In the genomic region with DNA sequence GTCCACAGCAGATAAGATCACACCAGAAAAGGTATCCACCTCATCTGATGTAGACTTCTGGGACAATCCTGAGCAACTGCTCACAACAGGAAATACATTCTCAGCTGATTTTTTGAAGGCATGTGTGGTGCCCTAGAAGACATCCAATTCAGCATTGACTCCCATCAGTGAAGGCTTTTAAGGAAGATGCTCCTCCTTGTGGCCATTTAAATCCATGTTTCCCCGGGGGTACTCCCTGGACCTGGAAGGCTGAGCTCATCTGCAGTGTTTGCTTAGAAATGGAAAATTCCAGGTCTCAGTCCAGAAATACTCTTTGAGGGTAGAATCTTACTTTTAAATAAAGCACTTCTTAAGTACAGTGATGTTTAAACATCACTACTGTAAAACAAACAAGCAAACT, we compare ENCODE assay signal across 15 cellular contexts.
DNase-seq lines count a peak whose midpoint lies in the region; ATAC-seq and TF ChIP-seq lines count a peak whose summit lies in the region.
"Had no signal": no experiment of that assay in that cellular context is flagged by ENCODE, and none has a peak within 500 bp of the region (broad histone marks: within the 10 kb centered on the region; RNA-seq: fewer than 3 reads in every experiment).

No MANE protein-coding gene starts in this region.

- H3K4me1 ChIP-seq in DND-41 (ENCODE audit: insufficient read depth, low read length) (no peaks in the 10 kb centered on the region), KMS-11 (ENCODE audit: low read depth, poor library complexity, severe bottlenecking) (peaks cover 29% of the 10 kb centered on the region), mesenchymal stem cell (ENCODE audit: control insufficient read depth, insufficient read depth, low read depth, low read length) (peaks cover 10% of the 10 kb centered on the region)
- H3K4me1 ChIP-seq: prostate gland had no signal

- H3K9me3 ChIP-seq in DND-41 (ENCODE audit: insufficient read depth, low read length, severe bottlenecking), result no peaks in the 10 kb centered on the region
- no peaks in the 10 kb centered on the region for H3K9me3 ChIP-seq in mesenchymal stem cell (ENCODE audit: control insufficient read depth, low read length)
- H3K9me3 ChIP-seq: prostate gland, thyroid gland had no signal

- H3K79me2 ChIP-seq in DND-41 (ENCODE audit: insufficient read depth, low read length), result no peaks in the 10 kb centered on the region
- no peaks in the 10 kb centered on the region for H3K79me2 ChIP-seq in KMS-11 (ENCODE audit: insufficient read depth, low read depth)

- H3K14ac ChIP-seq in mesenchymal stem cell (ENCODE audit: low read length in 2 of 2), result no peak overlapping the region

- H3K36me3 ChIP-seq in DND-41 (ENCODE audit: insufficient read depth, low read length) (no peaks in the 10 kb centered on the region), KMS-11 (ENCODE audit: insufficient read depth) (no peaks in the 10 kb centered on the region), mesenchymal stem cell (ENCODE audit: control insufficient read depth in 1 of 2, insufficient read depth in 2 of 2, low read depth in 1 of 2, low read length in 2 of 2) (no peaks in the 10 kb centered on the region)
- H3K36me3 ChIP-seq: prostate gland, thyroid gland had no signal

- 0% methylated on average over 1 of the region's 1 CpG for WGBS in mesenchymal stem cell

- H3K23ac ChIP-seq in mesenchymal stem cell (ENCODE audit: low read length in 2 of 2), result no peak overlapping the region

- TF ChIP-seq CTCF in DND-41 (IDR thresholded peaks at IDR 0.05; ENCODE audit: borderline replicate concordance, extremely low read depth, low read length, poor library complexity, severe bottlenecking) (peak; percentile 19), KMS-11 (conservative IDR thresholded peaks at IDR 0.05; ENCODE audit: low read depth, low read length) (0 out of 2 replicates have a peak, but pooled peaks have one; percentile 10)

- H2AFZ ChIP-seq in DND-41 (ENCODE audit: low read depth, low read length) (no peak overlapping the region), KMS-11 (ENCODE audit: low read depth) (no peak overlapping the region), mesenchymal stem cell (ENCODE audit: low read depth, low read length) (no peak overlapping the region)

- ATAC-seq in DND-41 (ENCODE audit: insufficient read depth, low read depth), result no peak
- no peak for ATAC-seq in HG02763 (IDR thresholded peaks at IDR 0.05; ENCODE audit: unreplicated experiment)

- DNase-seq in DND-41 (no peak), dermis blood vessel endothelial cell (peak; percentile 40), mesenchymal stem cell (peak; percentile 16), COR-L47 (lab: John Stamatoyannopoulos, UW) (no peak), CD1c-positive myeloid dendritic cell (ENCODE audit: extremely low spot score) (no peak)
- no peak for DNase-seq in activated CD4-positive, alpha-beta T cell treated with anti-CD3 and anti-CD28 coated beads for 1 hour
- DNase-seq: activated gamma-delta T cell; aorta; CD4-positive, CD25-positive, alpha-beta regulatory T cell; NCI-H1105 treated with DMSO at 0.1 percent for 48 hours; stimulated activated CD4-positive, alpha-beta T cell treated with anti-CD3 and anti-CD28 coated beads, Interleukin-1b, Interleukin-23, amount 100 ng/mL, for 48 hours; thyroid gland had no signal

- no peaks in the 10 kb centered on the region for H3K79me1 ChIP-seq in mesenchymal stem cell (replicated peaks; ENCODE audit: low read length, poor library complexity, severe bottlenecking)

- no peak overlapping the region for H3K18ac ChIP-seq in mesenchymal stem cell (ENCODE audit: low read depth in 1 of 2, low read length in 2 of 2)

- H3K9ac ChIP-seq in DND-41 (ENCODE audit: low read depth, low read length) (no peak overlapping the region), KMS-11 (no peak overlapping the region), mesenchymal stem cell (ENCODE audit: low read length) (peak overlapping the region; percentile 15)

- H3K27ac ChIP-seq in DND-41 (ENCODE audit: low read length) (no peak overlapping the region), KMS-11 (no peak overlapping the region), mesenchymal stem cell (ENCODE audit: low read length, poor library complexity, severe bottlenecking) (no peak overlapping the region)
- H3K27ac ChIP-seq: prostate gland, thyroid gland had no signal

- H3K4me3 ChIP-seq in DND-41 (ENCODE audit: low read depth in 1 of 2, low read length in 2 of 2) (no peak overlapping the region), KMS-11 (IDR thresholded peaks at IDR 0.05; ENCODE audit: insufficient read depth, low read depth, low read length) (no peak overlapping the region), mesenchymal stem cell (ENCODE audit: insufficient read depth in 1 of 2, low read depth in 1 of 2, low read length in 2 of 2) (no peak overlapping the region)
- H3K4me3 ChIP-seq: prostate gland, thyroid gland had no signal

- H2BK120ac ChIP-seq in mesenchymal stem cell (ENCODE audit: low read depth, low read length), result no peak overlapping the region

- H3K4me2 ChIP-seq in DND-41 (ENCODE audit: insufficient read depth, low read length) (no peak overlapping the region), KMS-11 (no peak overlapping the region), mesenchymal stem cell (ENCODE audit: low read length, poor library complexity, severe bottlenecking) (no peak overlapping the region)

- H4K20me1 ChIP-seq in DND-41 (ENCODE audit: insufficient read depth, low read length), result no peaks in the 10 kb centered on the region
- no peaks in the 10 kb centered on the region for H4K20me1 ChIP-seq in KMS-11 (ENCODE audit: insufficient read depth)

- no peak overlapping the region for H2BK12ac ChIP-seq in mesenchymal stem cell (ENCODE audit: low read length in 2 of 2)

- no peak overlapping the region for H2BK5ac ChIP-seq in mesenchymal stem cell (ENCODE audit: low read depth, low read length, poor library complexity, severe bottlenecking)

- H4K8ac ChIP-seq in mesenchymal stem cell (ENCODE audit: low read length), result no peak overlapping the region

- no peak overlapping the region for H3K4ac ChIP-seq in mesenchymal stem cell (ENCODE audit: low read depth in 1 of 2, low read length in 2 of 2)

- no peak overlapping the region for H2AK5ac ChIP-seq in mesenchymal stem cell (ENCODE audit: low read length, severe bottlenecking)

- no peak overlapping the region for H4K91ac ChIP-seq in mesenchymal stem cell (ENCODE audit: low read length)

- H3K27me3 ChIP-seq in DND-41 (ENCODE audit: insufficient read depth, low read length, poor library complexity) (no peaks in the 10 kb centered on the region), KMS-11 (ENCODE audit: insufficient read depth, low read depth) (no peaks in the 10 kb centered on the region), mesenchymal stem cell (ENCODE audit: control insufficient read depth in 1 of 2, insufficient read depth in 1 of 2, low read length in 2 of 2) (peaks cover 27 to 37% of the 10 kb centered on the region in 2 experiments)
- H3K27me3 ChIP-seq: thyroid gland had no signal

- H2BK15ac ChIP-seq in mesenchymal stem cell (ENCODE audit: low read depth, poor library complexity, severe bottlenecking), result no peak overlapping the region

Comparison
In these comparisons a context has a peak if more than half of its experiments do, and no peak if none do; other contexts are left out.
1. DNase-seq: peak in dermis blood vessel endothelial cell (single experiment) and mesenchymal stem cell (single experiment); none in DND-41 (single experiment), COR-L47 (single experiment), activated CD4-positive, alpha-beta T cell treated with anti-CD3 and anti-CD28 coated beads for 1 hour (single experiment) and CD1c-positive myeloid dendritic cell (single experiment).